In the genomic region with DNA sequence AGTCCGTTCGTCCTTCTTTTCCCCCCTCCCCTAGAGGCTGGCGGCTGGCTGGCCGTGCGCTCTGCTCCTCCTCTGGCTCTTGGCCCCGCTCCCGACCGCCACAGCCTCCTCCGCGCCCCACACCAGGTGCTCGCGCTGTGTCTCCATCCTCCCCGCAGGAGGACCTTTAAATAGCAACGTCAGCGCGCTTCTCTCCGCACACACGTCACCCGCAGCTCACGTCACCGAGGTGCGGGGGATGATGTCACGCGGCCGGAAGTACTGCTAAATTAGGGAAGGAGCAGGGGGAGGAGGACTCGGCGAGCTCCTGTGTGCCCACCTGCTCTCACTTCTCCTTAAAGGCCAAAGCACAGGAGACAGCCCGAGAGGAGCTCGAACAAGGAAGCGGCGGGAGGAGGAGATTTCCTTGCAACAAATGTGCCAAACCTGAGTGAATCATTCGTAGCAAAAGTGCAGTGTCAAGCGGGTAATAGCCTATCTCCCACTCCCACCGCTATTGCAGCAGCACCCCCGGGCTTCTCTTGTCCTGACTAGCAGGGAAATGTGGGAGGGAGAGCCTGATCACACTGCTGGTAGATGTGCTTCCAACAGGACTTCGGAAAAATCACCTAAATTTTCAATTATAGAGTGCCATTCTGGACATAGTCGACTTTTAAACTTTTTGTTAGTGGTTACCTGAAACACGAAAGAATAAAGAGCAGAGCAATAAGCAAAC, we compare ENCODE assay signal across 8 cellular contexts. TPM values are rescaled to one million over a fixed set of nuclear protein-coding genes. Genes with fewer than 3 reads are reported as not detected.
DNase-seq lines count a peak whose midpoint lies in the region; ATAC-seq and TF ChIP-seq lines count a peak whose summit lies in the region.

No MANE protein-coding gene starts in this region.

- H3K36me3 Mint-ChIP-seq in chondrocyte (ENCODE audit: low read depth) = no peaks in the 10 kb centered on the region

- no peak for TF ChIP-seq CTCF in chondrocyte (IDR thresholded peaks at IDR 0.05)
- TF ChIP-seq CTCF in kidney epithelial cell (IDR thresholded peaks at IDR 0.05; ENCODE audit: insufficient read depth, low read length, poor library complexity, severe bottlenecking) = no peak

- H3K4me1 Mint-ChIP-seq in chondrocyte (ENCODE audit: low read depth) = peaks cover 39% of the 10 kb centered on the region

- DNase-seq in AG20443 (ENCODE audit: low spot score) (peak; percentile 92), NCI-H446 (lab: John Stamatoyannopoulos, UW) (peak; percentile 56 to 87), chondrocyte (ENCODE audit: low spot score) (peak; percentile 94), kidney epithelial cell (ENCODE audit: low read depth) (peak; percentile 77)
- peak; percentile 75 to 82 for DNase-seq in activated CD4-positive, alpha-beta T cell treated with anti-CD3 and anti-CD28 coated beads for 24 hours (ENCODE audit: low read depth in 2 of 2)
- peak; percentile 80 to 85 for DNase-seq in stimulated activated CD4-positive, alpha-beta T cell treated with anti-CD3 and anti-CD28 coated beads, Interleukin-15, amount 100 ng/mL, for 48 hours (ENCODE audit: low read depth in 2 of 2)

- no peaks in the 10 kb centered on the region for H3K27me3 Mint-ChIP-seq in chondrocyte (ENCODE audit: low read depth)

- peak overlapping the region; percentile 95 for H3K4me3 Mint-ChIP-seq in chondrocyte (ENCODE audit: unreplicated experiment)

- no peaks in the 10 kb centered on the region for H3K36me3 ChIP-seq in kidney epithelial cell (ENCODE audit: control insufficient read depth, insufficient read depth, low read length)

- no peaks in the 10 kb centered on the region for H3K9me3 Mint-ChIP-seq in chondrocyte (ENCODE audit: low read depth)

- H3K27ac Mint-ChIP-seq in chondrocyte (ENCODE audit: unreplicated experiment) = peak overlapping the region; percentile 99

- peak overlapping the region; percentile 72 for H3K4me3 ChIP-seq in kidney epithelial cell (ENCODE audit: low read depth, low read length)

- ATAC-seq in GM19043 (IDR thresholded peaks at IDR 0.05; ENCODE audit: low read depth, unreplicated experiment) = peak; percentile 82
- ATAC-seq in HG03354 (IDR thresholded peaks at IDR 0.05; ENCODE audit: poor library complexity, severe bottlenecking, unreplicated experiment) = peak; percentile 85

- H3K27me3 ChIP-seq in kidney epithelial cell (ENCODE audit: control insufficient read depth, insufficient read depth, low read length) = no peaks in the 10 kb centered on the region

RNA-seq across cellular contexts. Expression of a gene that starts 0.6 kb away (rescaled TPM):
- 14.3 to 19.1 TPM (median 15.8 TPM) in 3 replicates for total RNA-seq in chondrocyte
- 6.0 and 9.6 TPM in 2 replicates for total RNA-seq in kidney epithelial cell

Comparison
In these comparisons a context has a peak if more than half of its experiments do, and no peak if none do; other contexts are left out.
1. Peak in every context shown above with its lines: DNase-seq, ATAC-seq and H3K4me3 ChIP-seq.